1 cellular context compared by ENCODE assay signal in genomic region chr3:147341727-147342126, GRCh38.
TF ChIP-seq lines count a peak whose summit lies in the region.

No MANE protein-coding gene starts in this region.

TF ChIP-seq in GM23338, 12 proteins besides CTCF, POLR2A, EP300 and RAD21 (continued from another document):
- TF ChIP-seq, protein P1, sequence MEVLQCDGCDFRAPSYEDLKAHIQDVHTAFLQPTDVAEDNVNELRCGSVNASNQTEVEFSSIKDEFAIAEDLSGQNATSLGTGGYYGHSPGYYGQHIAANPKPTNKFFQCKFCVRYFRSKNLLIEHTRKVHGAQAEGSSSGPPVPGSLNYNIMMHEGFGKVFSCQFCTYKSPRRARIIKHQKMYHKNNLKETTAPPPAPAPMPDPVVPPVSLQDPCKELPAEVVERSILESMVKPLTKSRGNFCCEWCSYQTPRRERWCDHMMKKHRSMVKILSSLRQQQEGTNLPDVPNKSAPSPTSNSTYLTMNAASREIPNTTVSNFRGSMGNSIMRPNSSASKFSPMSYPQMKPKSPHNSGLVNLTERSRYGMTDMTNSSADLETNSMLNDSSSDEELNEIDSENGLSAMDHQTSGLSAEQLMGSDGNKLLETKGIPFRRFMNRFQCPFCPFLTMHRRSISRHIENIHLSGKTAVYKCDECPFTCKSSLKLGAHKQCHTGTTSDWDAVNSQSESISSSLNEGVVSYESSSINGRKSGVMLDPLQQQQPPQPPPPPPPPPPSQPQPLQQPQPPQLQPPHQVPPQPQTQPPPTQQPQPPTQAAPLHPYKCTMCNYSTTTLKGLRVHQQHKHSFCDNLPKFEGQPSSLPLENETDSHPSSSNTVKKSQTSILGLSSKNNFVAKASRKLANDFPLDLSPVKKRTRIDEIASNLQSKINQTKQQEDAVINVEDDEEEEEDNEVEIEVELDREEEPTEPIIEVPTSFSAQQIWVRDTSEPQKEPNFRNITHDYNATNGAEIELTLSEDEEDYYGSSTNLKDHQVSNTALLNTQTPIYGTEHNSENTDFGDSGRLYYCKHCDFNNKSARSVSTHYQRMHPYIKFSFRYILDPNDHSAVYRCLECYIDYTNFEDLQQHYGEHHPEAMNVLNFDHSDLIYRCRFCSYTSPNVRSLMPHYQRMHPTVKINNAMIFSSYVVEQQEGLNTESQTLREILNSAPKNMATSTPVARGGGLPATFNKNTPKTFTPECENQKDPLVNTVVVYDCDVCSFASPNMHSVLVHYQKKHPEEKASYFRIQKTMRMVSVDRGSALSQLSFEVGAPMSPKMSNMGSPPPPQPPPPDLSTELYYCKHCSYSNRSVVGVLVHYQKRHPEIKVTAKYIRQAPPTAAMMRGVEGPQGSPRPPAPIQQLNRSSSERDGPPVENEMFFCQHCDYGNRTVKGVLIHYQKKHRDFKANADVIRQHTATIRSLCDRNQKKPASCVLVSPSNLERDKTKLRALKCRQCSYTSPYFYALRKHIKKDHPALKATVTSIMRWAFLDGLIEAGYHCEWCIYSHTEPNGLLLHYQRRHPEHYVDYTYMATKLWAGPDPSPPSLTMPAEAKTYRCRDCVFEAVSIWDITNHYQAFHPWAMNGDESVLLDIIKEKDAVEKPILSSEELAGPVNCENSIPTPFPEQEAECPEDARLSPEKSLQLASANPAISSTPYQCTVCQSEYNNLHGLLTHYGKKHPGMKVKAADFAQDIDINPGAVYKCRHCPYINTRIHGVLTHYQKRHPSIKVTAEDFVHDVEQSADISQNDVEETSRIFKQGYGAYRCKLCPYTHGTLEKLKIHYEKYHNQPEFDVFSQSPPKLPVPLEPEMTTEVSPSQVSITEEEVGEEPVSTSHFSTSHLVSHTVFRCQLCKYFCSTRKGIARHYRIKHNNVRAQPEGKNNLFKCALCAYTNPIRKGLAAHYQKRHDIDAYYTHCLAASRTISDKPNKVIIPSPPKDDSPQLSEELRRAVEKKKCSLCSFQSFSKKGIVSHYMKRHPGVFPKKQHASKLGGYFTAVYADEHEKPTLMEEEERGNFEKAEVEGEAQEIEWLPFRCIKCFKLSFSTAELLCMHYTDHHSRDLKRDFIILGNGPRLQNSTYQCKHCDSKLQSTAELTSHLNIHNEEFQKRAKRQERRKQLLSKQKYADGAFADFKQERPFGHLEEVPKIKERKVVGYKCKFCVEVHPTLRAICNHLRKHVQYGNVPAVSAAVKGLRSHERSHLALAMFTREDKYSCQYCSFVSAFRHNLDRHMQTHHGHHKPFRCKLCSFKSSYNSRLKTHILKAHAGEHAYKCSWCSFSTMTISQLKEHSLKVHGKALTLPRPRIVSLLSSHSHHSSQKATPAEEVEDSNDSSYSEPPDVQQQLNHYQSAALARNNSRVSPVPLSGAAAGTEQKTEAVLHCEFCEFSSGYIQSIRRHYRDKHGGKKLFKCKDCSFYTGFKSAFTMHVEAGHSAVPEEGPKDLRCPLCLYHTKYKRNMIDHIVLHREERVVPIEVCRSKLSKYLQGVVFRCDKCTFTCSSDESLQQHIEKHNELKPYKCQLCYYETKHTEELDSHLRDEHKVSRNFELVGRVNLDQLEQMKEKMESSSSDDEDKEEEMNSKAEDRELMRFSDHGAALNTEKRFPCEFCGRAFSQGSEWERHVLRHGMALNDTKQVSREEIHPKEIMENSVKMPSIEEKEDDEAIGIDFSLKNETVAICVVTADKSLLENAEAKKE (CRISPR knock-in tag; IDR thresholded peaks at IDR 0.05): peak; percentile 99
- TF ChIP-seq STAT1 (IDR thresholded peaks at IDR 0.05; ENCODE audit: unreplicated experiment) (no peak), JUNB (IDR thresholded peaks at IDR 0.05; ENCODE audit: unreplicated experiment) (no peak), ZNF331 (CRISPR knock-in tag; IDR thresholded peaks at IDR 0.05; ENCODE audit: low read depth) (no peak), CREB1 (CRISPR knock-in tag; IDR thresholded peaks at IDR 0.05; ENCODE audit: low read depth) (no peak), EZH2phosphoT487 (IDR thresholded peaks at IDR 0.05; ENCODE audit: unreplicated experiment) (no peak), NANOG (IDR thresholded peaks at IDR 0.05; ENCODE audit: borderline replicate concordance) (peak; percentile 94), ZNF114 (CRISPR knock-in tag; IDR thresholded peaks at IDR 0.05) (no peak)
